8 cellular contexts compared by ENCODE assay signal in genomic region chr3:149085828-149086231, GRCh38. TPM values are rescaled to one million over a fixed set of nuclear protein-coding genes. Genes with fewer than 3 reads are reported as not detected.
DNase-seq lines count a peak whose midpoint lies in the region; ATAC-seq and TF ChIP-seq lines count a peak whose summit lies in the region.

No MANE protein-coding gene starts in this region.

- DNase-seq in CD14-positive monocyte (ENCODE audit: low spot score) (no peak), NCI-H82 treated with DMSO at 0.1 percent for 48 hours (lab: John Stamatoyannopoulos, UW; ENCODE audit: unreplicated experiment) (peak; percentile 50), brain pericyte (ENCODE audit: low read depth, low spot score) (peak; percentile 13), inferior parietal cortex (ENCODE audit: extremely low spot score) (peak; percentile 59), NCI-H446 treated with DMSO at 0.1 percent for 48 hours (lab: John Stamatoyannopoulos, UW) (no peak)
- DNase-seq in stimulated activated CD8-positive, alpha-beta memory T cell treated with anti-CD3 and anti-CD28 coated beads, Interleukin-15, amount 100 ng/mL, for 1 hour (ENCODE audit: low read depth), result peak; percentile 4

- H3K9me3 Mint-ChIP-seq in CD14-positive monocyte, result peaks cover 0 to 2% (median 0%) of the 10 kb centered on the region in 7 donors

- ATAC-seq in GM18517 (IDR thresholded peaks at IDR 0.05; ENCODE audit: unreplicated experiment) (peak; percentile 39), HG02973 (IDR thresholded peaks at IDR 0.05; ENCODE audit: unreplicated experiment) (peak; percentile 39)

- peak overlapping the region; percentile 57 to 90 (median 79) for H3K27ac Mint-ChIP-seq in CD14-positive monocyte

- TF ChIP-seq CTCF in CD14-positive monocyte (IDR thresholded peaks at IDR 0.05), result peak; percentile 19

- H3K36me3 Mint-ChIP-seq in CD14-positive monocyte, result peaks cover 5 to 7% of the 10 kb centered on the region in 2 donors

- intact Hi-C loops in CD14-positive monocyte (cut with micrococcal nuclease), result no loop called here

- peaks cover 0 to 2% (median 2%) of the 10 kb centered on the region in 3 donors for H3K27me3 Mint-ChIP-seq in CD14-positive monocyte (ENCODE audit: low read depth in 3 of 3)

- H3K4me3 Mint-ChIP-seq in CD14-positive monocyte, result peak overlapping the region; percentile 98 to 99

- H3K4me1 Mint-ChIP-seq in CD14-positive monocyte, result peaks cover 15% of the 10 kb centered on the region

RNA-seq across cellular contexts. Expression of gene HLTF, which starts 0.5 kb away (rescaled TPM):
- 1 to 10 TPM; 2.7 to 4.6 TPM for polyA plus RNA-seq in CD14-positive monocyte

RNA-seq across cellular contexts. Expression of gene HPS3, which starts 43.6 kb away (rescaled TPM):
- 10 to 100 TPM; 34.8 to 35.8 TPM for polyA plus RNA-seq in CD14-positive monocyte

Comparison
In these comparisons a context has a peak if more than half of its experiments do, and no peak if none do; other contexts are left out.
1. DNase-seq: peak in NCI-H82 treated with DMSO at 0.1 percent for 48 hours (single experiment), brain pericyte (single experiment), inferior parietal cortex (single experiment) and stimulated activated CD8-positive, alpha-beta memory T cell treated with anti-CD3 and anti-CD28 coated beads, Interleukin-15, amount 100 ng/mL, for 1 hour (single experiment); none in CD14-positive monocyte (single experiment) and NCI-H446 treated with DMSO at 0.1 percent for 48 hours (single experiment).